8 cellular contexts compared by ENCODE assay signal in the genomic region with DNA sequence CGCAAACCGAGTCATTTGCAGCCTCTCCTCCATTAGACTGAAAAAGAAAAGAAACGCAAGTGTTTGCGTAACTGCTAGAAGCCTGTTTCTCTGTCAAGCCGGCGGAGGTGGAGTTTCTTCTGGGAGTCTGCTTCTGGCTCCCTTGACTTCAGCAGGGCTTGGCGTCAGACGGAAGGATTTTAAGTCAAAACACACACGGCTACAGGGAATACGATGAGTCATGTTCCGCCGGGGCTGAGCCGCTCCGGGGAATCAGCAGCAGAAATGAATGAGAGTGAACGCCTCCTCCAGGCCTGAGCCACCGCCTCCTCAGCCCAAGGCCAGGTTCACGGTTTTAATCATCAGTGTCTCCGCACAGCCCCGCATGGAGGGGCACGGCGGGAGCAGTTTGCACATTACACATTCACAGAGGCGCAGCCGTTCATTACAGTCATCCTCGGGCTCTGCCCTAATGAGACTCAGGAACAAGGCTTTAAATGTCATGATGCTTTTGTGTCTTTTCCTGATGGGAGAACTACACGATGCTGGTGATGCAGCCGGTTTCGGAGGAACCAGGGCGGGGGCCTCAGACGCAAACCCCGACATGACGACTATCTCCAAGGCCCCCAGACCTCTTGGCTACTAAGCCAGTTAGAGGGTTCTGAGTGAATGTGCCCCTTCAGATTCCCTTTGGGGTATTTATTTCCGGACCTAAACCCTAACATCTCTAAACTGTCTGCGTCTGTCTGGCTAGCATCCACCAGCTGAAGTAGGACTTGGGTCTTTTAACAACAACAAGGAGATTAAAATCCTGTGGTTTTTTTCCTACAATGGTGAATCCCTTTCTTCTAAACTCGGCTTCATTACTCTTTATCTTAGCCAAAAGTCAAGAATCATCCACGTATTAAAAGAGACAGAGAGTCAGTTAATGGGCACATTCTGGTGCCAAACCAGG.
DNase-seq lines count a peak whose midpoint lies in the region; ATAC-seq and TF ChIP-seq lines count a peak whose summit lies in the region.

No MANE protein-coding gene starts in this region.

- H3K4me1 ChIP-seq in neuron (ENCODE audit: insufficient read depth, low read length), result peaks cover 18% of the 10 kb centered on the region

- H2AFZ ChIP-seq in neuron (ENCODE audit: low read depth, low read length), result peak overlapping the region; percentile 94

- ATAC-seq in SK-N-SH treated with all-trans-retinoic acid at 6 μM for 48 hours (peak; percentile 99), GM18870 (IDR thresholded peaks at IDR 0.05; ENCODE audit: unreplicated experiment) (no peak), HG02571 (IDR thresholded peaks at IDR 0.05; ENCODE audit: unreplicated experiment) (no peak)

- DNase-seq in ACHN (peak; percentile 90), HuH-7 (ENCODE audit: low spot score) (peak; percentile 44), foreskin melanocyte (peak; percentile 85)
- no peak for DNase-seq in stimulated activated CD4-positive, alpha-beta T cell treated with anti-CD3 and anti-CD28 coated beads, Interleukin-4, amount 100 ng/mL, for 24 hours

- H3K4me3 ChIP-seq in neuron (ENCODE audit: low read length), result peak overlapping the region; percentile 57

- H3K27me3 ChIP-seq in neuron (ENCODE audit: insufficient read depth, low read length), result no peaks in the 10 kb centered on the region

- H3K36me3 ChIP-seq in neuron (ENCODE audit: insufficient read depth, low read length), result no peaks in the 10 kb centered on the region

- in situ Hi-C loops in ACHN (cut with HindIII; ENCODE audit: low pct_ligation_motif_present, low pct_unique_long_range_greater_than_20kb, low sequenced_read_pairs), result no loop called here

- H3K9me3 ChIP-seq in neuron (ENCODE audit: low read length), result no peaks in the 10 kb centered on the region

TF ChIP-seq in SK-N-SH treated with all-trans-retinoic acid at 6 μM for 48 hours, 23 proteins besides CTCF, POLR2A, EP300 and RAD21:
- no peak for TF ChIP-seq ZNF8 (CRISPR knock-in tag; IDR thresholded peaks at IDR 0.05)
- TF ChIP-seq ISL1 (CRISPR knock-in tag; IDR thresholded peaks at IDR 0.05), result no peak
- TF ChIP-seq PPARA (CRISPR knock-in tag; IDR thresholded peaks at IDR 0.05; ENCODE audit: borderline replicate concordance), result no peak
- TF ChIP-seq TCF4 (CRISPR knock-in tag; IDR thresholded peaks at IDR 0.05; ENCODE audit: borderline replicate concordance), result no peak; the same call in 1 of the 2 replicates
- no peak for TF ChIP-seq SNAI2 (CRISPR knock-in tag; IDR thresholded peaks at IDR 0.05)
- TF ChIP-seq ESRRG (CRISPR knock-in tag; IDR thresholded peaks at IDR 0.05), result no peak
- no peak for TF ChIP-seq ZFP3 (CRISPR knock-in tag; IDR thresholded peaks at IDR 0.05)
- TF ChIP-seq, protein P1, sequence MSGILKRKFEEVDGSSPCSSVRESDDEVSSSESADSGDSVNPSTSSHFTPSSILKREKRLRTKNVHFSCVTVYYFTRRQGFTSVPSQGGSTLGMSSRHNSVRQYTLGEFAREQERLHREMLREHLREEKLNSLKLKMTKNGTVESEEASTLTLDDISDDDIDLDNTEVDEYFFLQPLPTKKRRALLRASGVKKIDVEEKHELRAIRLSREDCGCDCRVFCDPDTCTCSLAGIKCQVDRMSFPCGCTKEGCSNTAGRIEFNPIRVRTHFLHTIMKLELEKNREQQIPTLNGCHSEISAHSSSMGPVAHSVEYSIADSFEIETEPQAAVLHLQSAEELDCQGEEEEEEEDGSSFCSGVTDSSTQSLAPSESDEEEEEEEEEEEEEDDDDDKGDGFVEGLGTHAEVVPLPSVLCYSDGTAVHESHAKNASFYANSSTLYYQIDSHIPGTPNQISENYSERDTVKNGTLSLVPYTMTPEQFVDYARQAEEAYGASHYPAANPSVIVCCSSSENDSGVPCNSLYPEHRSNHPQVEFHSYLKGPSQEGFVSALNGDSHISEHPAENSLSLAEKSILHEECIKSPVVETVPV (CRISPR knock-in tag; IDR thresholded peaks at IDR 0.05), result no peak
- TF ChIP-seq, protein P2, sequence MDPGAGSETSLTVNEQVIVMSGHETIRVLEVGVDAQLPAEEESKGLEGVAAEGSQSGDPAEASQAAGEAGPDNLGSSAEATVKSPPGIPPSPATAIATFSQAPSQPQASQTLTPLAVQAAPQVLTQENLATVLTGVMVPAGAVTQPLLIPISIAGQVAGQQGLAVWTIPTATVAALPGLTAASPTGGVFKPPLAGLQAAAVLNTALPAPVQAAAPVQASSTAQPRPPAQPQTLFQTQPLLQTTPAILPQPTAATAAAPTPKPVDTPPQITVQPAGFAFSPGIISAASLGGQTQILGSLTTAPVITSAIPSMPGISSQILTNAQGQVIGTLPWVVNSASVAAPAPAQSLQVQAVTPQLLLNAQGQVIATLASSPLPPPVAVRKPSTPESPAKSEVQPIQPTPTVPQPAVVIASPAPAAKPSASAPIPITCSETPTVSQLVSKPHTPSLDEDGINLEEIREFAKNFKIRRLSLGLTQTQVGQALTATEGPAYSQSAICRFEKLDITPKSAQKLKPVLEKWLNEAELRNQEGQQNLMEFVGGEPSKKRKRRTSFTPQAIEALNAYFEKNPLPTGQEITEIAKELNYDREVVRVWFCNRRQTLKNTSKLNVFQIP (CRISPR knock-in tag; IDR thresholded peaks at IDR 0.05; ENCODE audit: borderline replicate concordance, low read depth), result no peak
- TF ChIP-seq, protein P3, sequence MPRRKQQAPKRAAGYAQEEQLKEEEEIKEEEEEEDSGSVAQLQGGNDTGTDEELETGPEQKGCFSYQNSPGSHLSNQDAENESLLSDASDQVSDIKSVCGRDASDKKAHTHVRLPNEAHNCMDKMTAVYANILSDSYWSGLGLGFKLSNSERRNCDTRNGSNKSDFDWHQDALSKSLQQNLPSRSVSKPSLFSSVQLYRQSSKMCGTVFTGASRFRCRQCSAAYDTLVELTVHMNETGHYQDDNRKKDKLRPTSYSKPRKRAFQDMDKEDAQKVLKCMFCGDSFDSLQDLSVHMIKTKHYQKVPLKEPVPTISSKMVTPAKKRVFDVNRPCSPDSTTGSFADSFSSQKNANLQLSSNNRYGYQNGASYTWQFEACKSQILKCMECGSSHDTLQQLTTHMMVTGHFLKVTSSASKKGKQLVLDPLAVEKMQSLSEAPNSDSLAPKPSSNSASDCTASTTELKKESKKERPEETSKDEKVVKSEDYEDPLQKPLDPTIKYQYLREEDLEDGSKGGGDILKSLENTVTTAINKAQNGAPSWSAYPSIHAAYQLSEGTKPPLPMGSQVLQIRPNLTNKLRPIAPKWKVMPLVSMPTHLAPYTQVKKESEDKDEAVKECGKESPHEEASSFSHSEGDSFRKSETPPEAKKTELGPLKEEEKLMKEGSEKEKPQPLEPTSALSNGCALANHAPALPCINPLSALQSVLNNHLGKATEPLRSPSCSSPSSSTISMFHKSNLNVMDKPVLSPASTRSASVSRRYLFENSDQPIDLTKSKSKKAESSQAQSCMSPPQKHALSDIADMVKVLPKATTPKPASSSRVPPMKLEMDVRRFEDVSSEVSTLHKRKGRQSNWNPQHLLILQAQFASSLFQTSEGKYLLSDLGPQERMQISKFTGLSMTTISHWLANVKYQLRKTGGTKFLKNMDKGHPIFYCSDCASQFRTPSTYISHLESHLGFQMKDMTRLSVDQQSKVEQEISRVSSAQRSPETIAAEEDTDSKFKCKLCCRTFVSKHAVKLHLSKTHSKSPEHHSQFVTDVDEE (CRISPR knock-in tag; IDR thresholded peaks at IDR 0.05), result no peak
- TF ChIP-seq TOX (CRISPR knock-in tag; IDR thresholded peaks at IDR 0.05; ENCODE audit: borderline replicate concordance), result no peak
- TF ChIP-seq GLIS3 (CRISPR knock-in tag; IDR thresholded peaks at IDR 0.05), result no peak
- TF ChIP-seq OSR1 (CRISPR knock-in tag; IDR thresholded peaks at IDR 0.05), result no peak
- no peak for TF ChIP-seq RARB (CRISPR knock-in tag; IDR thresholded peaks at IDR 0.05)
- no peak for TF ChIP-seq ZNF70 (CRISPR knock-in tag; IDR thresholded peaks at IDR 0.05)
- TF ChIP-seq BACH2 (CRISPR knock-in tag; IDR thresholded peaks at IDR 0.05; ENCODE audit: borderline replicate concordance), result no peak; the same call in 1 of the 2 replicates
- TF ChIP-seq, protein P4, sequence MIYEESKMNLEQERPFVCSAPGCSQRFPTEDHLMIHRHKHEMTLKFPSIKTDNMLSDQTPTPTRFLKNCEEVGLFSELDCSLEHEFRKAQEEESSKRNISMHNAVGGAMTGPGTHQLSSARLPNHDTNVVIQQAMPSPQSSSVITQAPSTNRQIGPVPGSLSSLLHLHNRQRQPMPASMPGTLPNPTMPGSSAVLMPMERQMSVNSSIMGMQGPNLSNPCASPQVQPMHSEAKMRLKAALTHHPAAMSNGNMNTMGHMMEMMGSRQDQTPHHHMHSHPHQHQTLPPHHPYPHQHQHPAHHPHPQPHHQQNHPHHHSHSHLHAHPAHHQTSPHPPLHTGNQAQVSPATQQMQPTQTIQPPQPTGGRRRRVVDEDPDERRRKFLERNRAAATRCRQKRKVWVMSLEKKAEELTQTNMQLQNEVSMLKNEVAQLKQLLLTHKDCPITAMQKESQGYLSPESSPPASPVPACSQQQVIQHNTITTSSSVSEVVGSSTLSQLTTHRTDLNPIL (CRISPR knock-in tag; IDR thresholded peaks at IDR 0.05; ENCODE audit: low read depth), result no peak
- no peak for TF ChIP-seq ARNTL (CRISPR knock-in tag; IDR thresholded peaks at IDR 0.05; ENCODE audit: borderline replicate concordance, low read depth)
- TF ChIP-seq, protein P5, sequence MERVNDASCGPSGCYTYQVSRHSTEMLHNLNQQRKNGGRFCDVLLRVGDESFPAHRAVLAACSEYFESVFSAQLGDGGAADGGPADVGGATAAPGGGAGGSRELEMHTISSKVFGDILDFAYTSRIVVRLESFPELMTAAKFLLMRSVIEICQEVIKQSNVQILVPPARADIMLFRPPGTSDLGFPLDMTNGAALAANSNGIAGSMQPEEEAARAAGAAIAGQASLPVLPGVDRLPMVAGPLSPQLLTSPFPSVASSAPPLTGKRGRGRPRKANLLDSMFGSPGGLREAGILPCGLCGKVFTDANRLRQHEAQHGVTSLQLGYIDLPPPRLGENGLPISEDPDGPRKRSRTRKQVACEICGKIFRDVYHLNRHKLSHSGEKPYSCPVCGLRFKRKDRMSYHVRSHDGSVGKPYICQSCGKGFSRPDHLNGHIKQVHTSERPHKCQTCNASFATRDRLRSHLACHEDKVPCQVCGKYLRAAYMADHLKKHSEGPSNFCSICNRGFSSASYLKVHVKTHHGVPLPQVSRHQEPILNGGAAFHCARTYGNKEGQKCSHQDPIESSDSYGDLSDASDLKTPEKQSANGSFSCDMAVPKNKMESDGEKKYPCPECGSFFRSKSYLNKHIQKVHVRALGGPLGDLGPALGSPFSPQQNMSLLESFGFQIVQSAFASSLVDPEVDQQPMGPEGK (CRISPR knock-in tag; IDR thresholded peaks at IDR 0.05; ENCODE audit: borderline replicate concordance), result no peak
- no peak for TF ChIP-seq CSDC2 (CRISPR knock-in tag; IDR thresholded peaks at IDR 0.05)
